ENCODE assay signal across 9 cellular contexts in the genomic region with DNA sequence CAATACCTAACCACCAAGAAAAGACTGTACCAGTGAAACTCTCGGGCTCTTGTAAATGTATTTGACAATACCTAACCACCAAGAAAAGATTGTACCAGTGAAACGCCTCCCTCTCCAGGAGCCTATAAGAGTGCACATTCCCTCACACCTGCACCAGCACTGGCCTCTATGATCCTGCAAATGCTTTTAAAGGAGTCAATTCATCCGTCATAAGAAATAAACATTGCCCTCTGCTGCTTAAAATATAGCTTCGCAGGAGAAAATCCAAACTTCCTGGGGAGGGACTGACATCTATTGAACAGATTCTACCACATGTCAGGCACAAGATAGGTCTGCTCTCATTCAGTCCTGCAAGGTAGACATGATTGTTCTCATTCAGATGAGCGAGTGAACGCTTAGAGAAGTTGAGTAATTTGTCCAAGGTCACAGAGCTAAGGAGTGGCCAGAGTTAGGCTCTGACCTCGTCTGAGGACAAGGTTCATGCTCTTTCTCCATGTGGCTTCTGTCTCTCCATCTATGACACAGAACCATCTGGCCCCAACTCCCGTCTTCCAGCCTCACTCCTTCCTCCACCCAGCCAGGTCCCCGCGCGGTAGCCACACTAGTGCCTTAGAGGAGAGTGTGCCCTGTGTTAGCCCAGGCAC. TPM values are rescaled to one million over a fixed set of nuclear protein-coding genes. Genes with fewer than 3 reads are reported as not detected.
DNase-seq lines count a peak whose midpoint lies in the region; ATAC-seq, FAIRE-seq and TF ChIP-seq lines count a peak whose summit lies in the region.
"Had no signal": no experiment of that assay in that cellular context is flagged by ENCODE, and none has a peak within 500 bp of the region (broad histone marks: within the 10 kb centered on the region; RNA-seq: fewer than 3 reads in every experiment).

No MANE protein-coding gene starts in this region.

- FAIRE-seq in endothelial cell of umbilical vein (lab: Jason Lieb, UNC): peak; percentile 67

- no peak overlapping the region for H3K4me3 ChIP-seq in Panc1 (ENCODE audit: low read depth in 2 of 2, low read length in 2 of 2)
- H3K4me3 ChIP-seq in endothelial cell of umbilical vein (replicated peaks in 1 of 3; ENCODE audit: insufficient read depth in 1 of 3, low read depth in 1 of 3, low read length in 3 of 3): no peak overlapping the region

- TF ChIP-seq POLR2A in endothelial cell of umbilical vein (IDR thresholded peaks at IDR 0.05; ENCODE audit: low read depth, low read length): no peak

- peaks cover 10% of the 10 kb centered on the region for H3K4me1 Mint-ChIP-seq in CD14-positive monocyte

- TF ChIP-seq CTCF in CD14-positive monocyte (IDR thresholded peaks at IDR 0.05) (peak; percentile 31), Panc1 (IDR thresholded peaks at IDR 0.05) (no peak; the same call in 1 of the 2 replicates), endothelial cell of umbilical vein (IDR thresholded peaks at IDR 0.05; ENCODE audit: extremely low read depth in 1 of 2, insufficient read depth in 1 of 2, low read depth in 1 of 2, low read length in 2 of 2) (peak; percentile 38 to 41)

- intact Hi-C loops in CD14-positive monocyte (cut with micrococcal nuclease) (no loop called here), Panc1 (cut with micrococcal nuclease; ENCODE audit: unreplicated experiment) (no loop called here), endothelial cell of umbilical vein (cut with micrococcal nuclease) (loop anchor here (1.0 to 10.0 kb wide), 4 partner anchors 100 to 882 kb away; no protein-coding TSS in a partner anchor)

- BruUV-seq in Panc1 (replicated peaks; lab: Mats Ljungman, UMichigan) (no TSS peak), endothelial cell of umbilical vein (replicated peaks; lab: Mats Ljungman, UMichigan) (no TSS peak)

- in situ Hi-C loops in Panc1 (cut with HindIII; ENCODE audit: low pct_unique_long_range_greater_than_20kb, low sequenced_read_pairs): no loop called here

- POLR2A ChIA-PET in Panc1 (lab: Charles Lee) (no interaction called here), endothelial cell of umbilical vein (lab: Charles Lee) (no interaction called here)

- H3K27me3 ChIP-seq in Panc1 (ENCODE audit: control insufficient read depth, insufficient read depth, low read length) (no peaks in the 10 kb centered on the region), endothelial cell of umbilical vein (ENCODE audit: control insufficient read depth in 2 of 2, insufficient read depth in 2 of 2, low read length in 2 of 2) (no peaks in the 10 kb centered on the region)

- H3K27ac ChIP-seq in Panc1 (ENCODE audit: low read length) (no peak overlapping the region), endothelial cell of umbilical vein (ENCODE audit: insufficient read depth, low read depth, low read length) (no peak overlapping the region)

- H3K36me3 Mint-ChIP-seq in CD14-positive monocyte: no peaks in the 10 kb centered on the region

- no peaks in the 10 kb centered on the region for H3K9me1 ChIP-seq in endothelial cell of umbilical vein (replicated peaks; ENCODE audit: control insufficient read depth, extremely low read depth, insufficient read depth, low read length)

- H4K20me1 ChIP-seq in endothelial cell of umbilical vein (replicated peaks; ENCODE audit: control insufficient read depth, extremely low read depth, insufficient read depth, low read length): no peaks in the 10 kb centered on the region

- H3K9me3 Mint-ChIP-seq in CD14-positive monocyte: no peaks in the 10 kb centered on the region
- H3K9me3 Mint-ChIP-seq: stimulated activated naive CD8-positive, alpha-beta T cell treated with anti-CD3 and anti-CD28 coated beads, Interleukin-15, Interleukin-2, amounts not matched to agents 100 ng/mL and 50 ng/mL, for 24 hours had no signal

- H3K9me3 ChIP-seq in Panc1 (ENCODE audit: control insufficient read depth, insufficient read depth, low read depth, low read length) (no peaks in the 10 kb centered on the region; the same call in 1 of the 2 replicates), endothelial cell of umbilical vein (replicated peaks; ENCODE audit: control insufficient read depth, insufficient read depth, low read length) (no peaks in the 10 kb centered on the region)

- peaks cover 0 to 7% (median 5%) of the 10 kb centered on the region in 3 donors for H3K27me3 Mint-ChIP-seq in CD14-positive monocyte (ENCODE audit: low read depth in 3 of 3)

- no peak for DNase-seq in CD14-positive monocyte (ENCODE audit: low spot score)
- peak; percentile 57 for DNase-seq in HPDE6-E6E7 (ENCODE audit: extremely low spot score)
- peak; percentile 50 for DNase-seq in Panc1 (ENCODE audit: low read depth, low spot score)
- DNase-seq in endothelial cell of umbilical vein (ENCODE audit: low read depth, low spot score): peak; percentile 80
- DNase-seq in myocyte (ENCODE audit: low read depth): peak; percentile 81
- DNase-seq in stimulated activated CD4-positive, alpha-beta T cell treated with anti-CD3 and anti-CD28 coated beads, Interleukin-2, amount 100 ng/mL, for 24 hours: no peak

- peak overlapping the region; percentile 45 for H2AFZ ChIP-seq in endothelial cell of umbilical vein (ENCODE audit: low read depth, low read length)

- no peaks in the 10 kb centered on the region for H3K79me2 ChIP-seq in endothelial cell of umbilical vein (ENCODE audit: control insufficient read depth, insufficient read depth, low read length)

- peak; percentile 53 for ATAC-seq in Panc1
- no peak for ATAC-seq in HG02642 (IDR thresholded peaks at IDR 0.05; ENCODE audit: poor library complexity, unreplicated experiment)
- no peak for ATAC-seq in HG02884 (IDR thresholded peaks at IDR 0.05; ENCODE audit: unreplicated experiment)

- H3K36me3 ChIP-seq in Panc1 (ENCODE audit: control insufficient read depth, insufficient read depth, low read length) (no peaks in the 10 kb centered on the region), endothelial cell of umbilical vein (ENCODE audit: control insufficient read depth in 2 of 2, extremely low read depth in 1 of 2, insufficient read depth in 2 of 2, low read length in 2 of 2) (no peaks in the 10 kb centered on the region)

- H3K4me2 ChIP-seq in endothelial cell of umbilical vein (ENCODE audit: insufficient read depth, low read length): no peak overlapping the region

- dilution Hi-C loops in endothelial cell of umbilical vein (cut with MboI; ENCODE audit: extremely low pct_ligation_motif_present, low sequenced_read_pairs): no loop called here

- H3K4me1 ChIP-seq in Panc1 (ENCODE audit: control insufficient read depth, insufficient read depth, low read length) (peaks cover 36% of the 10 kb centered on the region), endothelial cell of umbilical vein (ENCODE audit: control insufficient read depth, extremely low read depth, insufficient read depth, low read length) (peaks cover 31% of the 10 kb centered on the region)

- no peak overlapping the region for H3K4me3 Mint-ChIP-seq in CD14-positive monocyte
- H3K4me3 Mint-ChIP-seq: stimulated activated naive CD8-positive, alpha-beta T cell treated with anti-CD3 and anti-CD28 coated beads, Interleukin-15, Interleukin-2, amounts not matched to agents 100 ng/mL and 50 ng/mL, for 24 hours had no signal

- CTCF ChIA-PET in Panc1 (lab: Charles Lee): interaction anchor here (0.5 to 0.6 kb wide), 2 partner anchors 62 to 95 kb away, joined by 3 read pairs; no protein-coding TSS in a partner anchor
- CTCF ChIA-PET in endothelial cell of umbilical vein (lab: Charles Lee): interaction anchor here (0.6 to 1.8 kb wide), 36 partner anchors 8 to 257 kb away, joined by 3 to 25 read pairs (median 6); no protein-coding TSS in a partner anchor

- H3K27ac Mint-ChIP-seq in CD14-positive monocyte: no peak overlapping the region
- H3K27ac Mint-ChIP-seq: stimulated activated naive CD8-positive, alpha-beta T cell treated with anti-CD3 and anti-CD28 coated beads, Interleukin-15, Interleukin-2, amounts not matched to agents 100 ng/mL and 50 ng/mL, for 24 hours had no signal

- no peak overlapping the region for H3K9ac ChIP-seq in endothelial cell of umbilical vein (replicated peaks; ENCODE audit: extremely low read depth, insufficient read depth, low read length)

TF ChIP-seq in endothelial cell of umbilical vein, 7 proteins besides CTCF, POLR2A, EP300 and RAD21:
- no peak for TF ChIP-seq MYC (IDR thresholded peaks at IDR 0.05; ENCODE audit: low read depth, low read length)
- no peak for TF ChIP-seq EZH2 (IDR thresholded peaks at IDR 0.05; ENCODE audit: borderline replicate concordance, low read depth, low read length, severe bottlenecking)
- TF ChIP-seq GATA2 (IDR thresholded peaks at IDR 0.05; ENCODE audit: insufficient read depth, insufficient read length, low read depth, low read length): no peak
- no peak for TF ChIP-seq JUN (IDR thresholded peaks at IDR 0.05; ENCODE audit: borderline replicate concordance, insufficient read depth, insufficient read length, low read depth)
- TF ChIP-seq, protein P1, sequence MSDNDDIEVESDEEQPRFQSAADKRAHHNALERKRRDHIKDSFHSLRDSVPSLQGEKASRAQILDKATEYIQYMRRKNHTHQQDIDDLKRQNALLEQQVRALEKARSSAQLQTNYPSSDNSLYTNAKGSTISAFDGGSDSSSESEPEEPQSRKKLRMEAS (IDR thresholded peaks at IDR 0.05; ENCODE audit: insufficient read depth, insufficient read length): no peak
- TF ChIP-seq POLR2AphosphoS5 (IDR thresholded peaks at IDR 0.05; ENCODE audit: insufficient read depth, low read depth, low read length): no peak
- TF ChIP-seq FOS (IDR thresholded peaks at IDR 0.05; ENCODE audit: borderline replicate concordance, insufficient read depth, low read length): no peak

RNA-seq across cellular contexts. Expression of a gene that starts 38.7 kb away (rescaled TPM):
- polyA plus RNA-seq in CD14-positive monocyte: 10 to 100 TPM; 33.6 to 38.5 TPM
- total RNA-seq in Panc1 (2021; ENCODE audit: unreplicated experiment): 84.9 TPM
- 49.7 TPM for polyA plus RNA-seq in Panc1 (2012; ENCODE audit: insufficient read length)
- total RNA-seq in endothelial cell of umbilical vein: 138 and 141 TPM in 2 replicates
- 70.7 and 74.8 TPM in 2 replicates for polyA plus RNA-seq in endothelial cell of umbilical vein
- polyA plus RNA-seq in endothelial cell of umbilical vein (2011; cell fraction: cytosol; rRNA removed): 80.5 and 82.9 TPM in 2 replicates
- polyA plus RNA-seq in endothelial cell of umbilical vein (2011; cell fraction: nucleus; rRNA removed): 41.9 and 57.1 TPM in 2 replicates
- 127 and 230 TPM in 2 replicates for polyA plus RNA-seq in endothelial cell of umbilical vein (2012)
- polyA minus RNA-seq in endothelial cell of umbilical vein: 116 and 130 TPM in 2 replicates
- polyA minus RNA-seq in endothelial cell of umbilical vein (2011; cell fraction: cytosol; rRNA and poly(A)+ RNA removed): 46.8 TPM
- 43.1 and 55.2 TPM in 2 replicates for polyA minus RNA-seq in endothelial cell of umbilical vein (2011; cell fraction: nucleus; rRNA and poly(A)+ RNA removed)
- total RNA-seq in myocyte: 51.8 and 66.7 TPM in 2 replicates
- 63.8 TPM for polyA plus RNA-seq in myocyte (2012)

Comparison
In these comparisons a context has a peak if more than half of its experiments do, and no peak if none do; other contexts are left out.
1. DNase-seq: peak in HPDE6-E6E7 (single experiment), Panc1 (single experiment), endothelial cell of umbilical vein (single experiment) and myocyte (single experiment); none in CD14-positive monocyte (single experiment) and stimulated activated CD4-positive, alpha-beta T cell treated with anti-CD3 and anti-CD28 coated beads, Interleukin-2, amount 100 ng/mL, for 24 hours (0 of 2).